2 cellular contexts compared by ENCODE assay signal in genomic region chr10:125520968-125521367, GRCh38.
TF ChIP-seq lines count a peak whose summit lies in the region.

No MANE protein-coding gene starts in this region.

TF ChIP-seq in HCT116, 20 proteins besides CTCF, POLR2A, EP300 and RAD21:
- no peak for TF ChIP-seq EZH2phosphoT487 (IDR thresholded peaks at IDR 0.05; ENCODE audit: borderline replicate concordance)
- TF ChIP-seq, protein P1, sequence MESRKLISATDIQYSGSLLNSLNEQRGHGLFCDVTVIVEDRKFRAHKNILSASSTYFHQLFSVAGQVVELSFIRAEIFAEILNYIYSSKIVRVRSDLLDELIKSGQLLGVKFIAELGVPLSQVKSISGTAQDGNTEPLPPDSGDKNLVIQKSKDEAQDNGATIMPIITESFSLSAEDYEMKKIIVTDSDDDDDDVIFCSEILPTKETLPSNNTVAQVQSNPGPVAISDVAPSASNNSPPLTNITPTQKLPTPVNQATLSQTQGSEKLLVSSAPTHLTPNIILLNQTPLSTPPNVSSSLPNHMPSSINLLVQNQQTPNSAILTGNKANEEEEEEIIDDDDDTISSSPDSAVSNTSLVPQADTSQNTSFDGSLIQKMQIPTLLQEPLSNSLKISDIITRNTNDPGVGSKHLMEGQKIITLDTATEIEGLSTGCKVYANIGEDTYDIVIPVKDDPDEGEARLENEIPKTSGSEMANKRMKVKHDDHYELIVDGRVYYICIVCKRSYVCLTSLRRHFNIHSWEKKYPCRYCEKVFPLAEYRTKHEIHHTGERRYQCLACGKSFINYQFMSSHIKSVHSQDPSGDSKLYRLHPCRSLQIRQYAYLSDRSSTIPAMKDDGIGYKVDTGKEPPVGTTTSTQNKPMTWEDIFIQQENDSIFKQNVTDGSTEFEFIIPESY (IDR thresholded peaks at IDR 0.05; ENCODE audit: extremely low read depth, insufficient replicate concordance, low read length), result no peak
- no peak for TF ChIP-seq SP1 (IDR thresholded peaks at IDR 0.05; ENCODE audit: low read depth)

TF ChIP-seq in endothelial cell of umbilical vein, 7 proteins besides CTCF, POLR2A, EP300 and RAD21:
- TF ChIP-seq JUN (IDR thresholded peaks at IDR 0.05; ENCODE audit: borderline replicate concordance, insufficient read depth, insufficient read length, low read depth), result peak; percentile 12
- no peak for TF ChIP-seq EZH2 (IDR thresholded peaks at IDR 0.05; ENCODE audit: borderline replicate concordance, low read depth, low read length, severe bottlenecking)
